ENCODE assay signal across 17 cellular contexts in the genomic region with DNA sequence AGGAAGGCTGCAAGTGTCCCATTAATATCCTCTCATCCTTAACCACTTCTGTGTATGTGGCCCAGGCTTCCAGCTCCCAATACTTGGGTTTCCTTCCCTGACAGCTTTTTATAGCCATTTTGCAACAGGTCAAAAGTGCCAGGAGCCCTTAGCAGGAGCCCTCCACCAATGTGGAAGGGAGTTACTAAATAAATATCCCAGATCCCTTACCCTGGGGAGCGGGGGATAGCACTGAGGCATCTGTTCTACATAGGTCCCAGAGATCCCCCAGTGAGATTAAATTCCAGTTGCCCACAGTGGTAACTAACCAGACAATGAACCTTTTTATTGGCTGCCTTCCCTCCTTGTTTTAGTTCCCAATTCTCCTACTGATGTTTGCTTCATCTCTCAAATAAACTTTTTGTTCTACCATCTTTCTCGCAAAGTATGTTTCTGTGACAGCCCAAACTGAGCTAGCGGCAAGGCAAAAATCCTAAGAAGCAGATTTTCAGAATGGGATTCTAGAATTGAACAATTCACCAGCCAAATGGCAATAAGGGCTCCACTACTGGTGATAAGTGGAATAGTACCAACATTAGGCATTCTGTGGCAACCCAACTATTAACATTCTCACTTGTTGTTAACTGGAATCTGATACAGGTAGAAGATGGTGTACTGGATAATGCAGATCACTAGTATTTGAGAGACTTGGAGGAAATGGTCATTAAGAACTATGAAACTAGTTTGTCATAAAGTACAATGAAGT.
DNase-seq lines count a peak whose midpoint lies in the region; ATAC-seq and TF ChIP-seq lines count a peak whose summit lies in the region.
"Had no signal": no experiment of that assay in that cellular context is flagged by ENCODE, and none has a peak within 500 bp of the region (broad histone marks: within the 10 kb centered on the region; RNA-seq: fewer than 3 reads in every experiment).

No MANE protein-coding gene starts in this region.

- TF ChIP-seq POLR2A in gastrocnemius medialis (IDR thresholded peaks at IDR 0.05): no peak

- DNase-seq in DMS53 (lab: John Stamatoyannopoulos, UW) (peak; percentile 25), DMS53 treated with DMSO at 0.1 percent for 48 hours (lab: John Stamatoyannopoulos, UW; ENCODE audit: unreplicated experiment) (no peak), RPMI7951 (ENCODE audit: low read depth) (peak; percentile 80), epithelial cell of proximal tubule (ENCODE audit: low read depth) (no peak), gastrocnemius medialis (no peak), CD1c-positive myeloid dendritic cell (ENCODE audit: extremely low spot score) (no peak), DMS79 treated with DMSO at 0.1 percent for 48 hours (lab: John Stamatoyannopoulos, UW) (no peak), posterior vena cava (ENCODE audit: low spot score) (no peak)
- DNase-seq: activated CD8-positive, alpha-beta memory T cell treated with anti-CD3 and anti-CD28 coated beads, Interleukin-2, amount 10 ng/mL, durations not matched to agents 7 days and 5 days; body of pancreas; CD4-positive, CD25-positive, alpha-beta regulatory T cell; left lung; posterior cingulate gyrus; RPMI8226; stimulated activated CD4-positive, alpha-beta T cell treated with anti-CD3 and anti-CD28 coated beads, Interleukin-15, amount 100 ng/mL, for 24 hours; upper lobe of right lung had no signal

- ATAC-seq in gastrocnemius medialis: peak in 1 of 2 donors; percentile 17
- ATAC-seq: activated CD4-positive, CD25-positive, alpha-beta regulatory T cell treated with anti-CD3 and anti-CD28 coated beads, Interleukin-2, amount 50 U/mL, for 24 hours; activated CD8-positive, alpha-beta memory T cell treated with anti-CD3 and anti-CD28 coated beads, Interleukin-2, amount 10 ng/mL, durations not matched to agents 7 days and 5 days; body of pancreas; left lung; upper lobe of right lung had no signal

- H3K27ac ChIP-seq in gastrocnemius medialis: peak overlapping the region; percentile 49 to 63 (median 52)
- H3K27ac ChIP-seq: body of pancreas, left lung, upper lobe of right lung had no signal

- intact Hi-C loops in gastrocnemius medialis (cut with DNase I; ENCODE audit: low total_unique reads): no loop called here
- intact Hi-C loops in posterior vena cava (cut with DNase I): loop anchor here in 1 of 2 donors (10.0 kb wide), 1 partner anchor 72 kb away; no protein-coding TSS in a partner anchor

- no peaks in the 10 kb centered on the region for H3K27me3 ChIP-seq in gastrocnemius medialis
- H3K27me3 ChIP-seq: body of pancreas, left lung, upper lobe of right lung had no signal

- TF ChIP-seq CTCF in epithelial cell of proximal tubule (conservative IDR thresholded peaks at IDR 0.05; ENCODE audit: low read depth, low read length) (peak; percentile 24), gastrocnemius medialis (IDR thresholded peaks at IDR 0.05 in 4 of 5, conservative IDR thresholded peaks at IDR 0.05 in 1 of 5) (no peak)

- peaks cover 18 to 24% of the 10 kb centered on the region in 2 donors for H3K4me1 ChIP-seq in gastrocnemius medialis
- H3K4me1 ChIP-seq: left lung, upper lobe of right lung had no signal

- H3K36me3 ChIP-seq in gastrocnemius medialis: no peaks in the 10 kb centered on the region
- H3K36me3 ChIP-seq: left lung, upper lobe of right lung had no signal

- no peaks in the 10 kb centered on the region for H3K9me3 ChIP-seq in gastrocnemius medialis
- H3K9me3 ChIP-seq: body of pancreas, left lung, upper lobe of right lung had no signal

- H3K4me3 ChIP-seq in epithelial cell of proximal tubule (ENCODE audit: low read depth, low read length) (no peak overlapping the region), gastrocnemius medialis (no peak overlapping the region)
- H3K4me3 ChIP-seq: body of pancreas, left lung, upper lobe of right lung had no signal

- in situ Hi-C loops in gastrocnemius medialis (cut with MboI; ENCODE audit: low sequenced_read_pairs in 4 of 4): no loop called here

Comparison
In these comparisons a context has a peak if more than half of its experiments do, and no peak if none do; other contexts are left out.
1. DNase-seq: peak in DMS53 (single experiment) and RPMI7951 (single experiment); none in DMS53 treated with DMSO at 0.1 percent for 48 hours (single experiment), epithelial cell of proximal tubule (single experiment), gastrocnemius medialis (0 of 2), CD1c-positive myeloid dendritic cell (single experiment), DMS79 treated with DMSO at 0.1 percent for 48 hours (single experiment) and posterior vena cava (single experiment).